ENCODE assay signal across 1 cellular context in the genomic region with DNA sequence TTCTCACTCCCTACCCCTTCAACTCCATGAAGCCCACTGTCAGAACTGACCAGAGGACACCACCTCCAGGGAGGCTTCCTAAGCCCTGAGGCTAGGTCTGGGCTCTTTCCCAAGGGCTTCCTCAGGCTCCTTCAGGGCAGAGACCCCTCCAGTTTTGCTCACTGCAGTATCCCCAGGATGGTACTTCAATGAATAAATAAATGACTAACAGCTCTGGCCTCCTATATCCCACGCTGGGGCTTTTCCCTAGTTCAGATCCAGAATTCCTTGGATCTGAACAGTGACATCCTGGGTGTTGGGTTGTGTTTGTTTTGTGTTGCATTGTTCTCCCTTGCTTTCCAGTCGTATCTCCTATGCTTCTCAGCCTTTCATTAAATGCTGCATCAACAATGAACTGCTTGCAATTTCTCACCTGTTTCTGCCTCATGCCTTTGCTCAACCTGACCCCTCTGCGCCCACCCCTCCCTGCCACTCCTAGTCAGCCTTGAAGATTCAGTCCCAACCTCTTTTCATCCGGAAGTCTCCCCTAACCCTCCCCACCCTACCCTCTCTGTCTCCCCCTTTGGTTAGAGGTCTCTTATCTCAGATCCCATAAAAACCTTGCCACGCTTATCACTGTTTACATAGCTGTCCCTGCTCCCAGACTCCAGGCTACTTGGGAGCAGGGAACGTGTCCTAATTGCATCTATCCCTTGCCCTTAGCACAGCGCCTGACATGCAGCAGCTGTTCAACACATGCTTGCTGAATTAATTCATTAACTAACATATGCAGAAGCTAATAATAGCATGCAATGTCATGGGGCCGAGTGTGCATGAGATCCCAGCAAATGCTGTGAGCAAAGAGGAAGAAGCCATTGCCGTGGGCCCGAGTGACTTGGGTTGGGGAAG.
TF ChIP-seq lines count a peak whose summit lies in the region.

No MANE protein-coding gene starts in this region.

TF ChIP-seq in HEK293, 187 proteins besides CTCF, POLR2A, EP300 and RAD21 (continued from another document and continues in another):
- TF ChIP-seq, protein P1, sequence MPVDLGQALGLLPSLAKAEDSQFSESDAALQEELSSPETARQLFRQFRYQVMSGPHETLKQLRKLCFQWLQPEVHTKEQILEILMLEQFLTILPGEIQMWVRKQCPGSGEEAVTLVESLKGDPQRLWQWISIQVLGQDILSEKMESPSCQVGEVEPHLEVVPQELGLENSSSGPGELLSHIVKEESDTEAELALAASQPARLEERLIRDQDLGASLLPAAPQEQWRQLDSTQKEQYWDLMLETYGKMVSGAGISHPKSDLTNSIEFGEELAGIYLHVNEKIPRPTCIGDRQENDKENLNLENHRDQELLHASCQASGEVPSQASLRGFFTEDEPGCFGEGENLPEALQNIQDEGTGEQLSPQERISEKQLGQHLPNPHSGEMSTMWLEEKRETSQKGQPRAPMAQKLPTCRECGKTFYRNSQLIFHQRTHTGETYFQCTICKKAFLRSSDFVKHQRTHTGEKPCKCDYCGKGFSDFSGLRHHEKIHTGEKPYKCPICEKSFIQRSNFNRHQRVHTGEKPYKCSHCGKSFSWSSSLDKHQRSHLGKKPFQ (tag by site-specific recombination; IDR thresholded peaks at IDR 0.05): no peak
- TF ChIP-seq, protein P2, sequence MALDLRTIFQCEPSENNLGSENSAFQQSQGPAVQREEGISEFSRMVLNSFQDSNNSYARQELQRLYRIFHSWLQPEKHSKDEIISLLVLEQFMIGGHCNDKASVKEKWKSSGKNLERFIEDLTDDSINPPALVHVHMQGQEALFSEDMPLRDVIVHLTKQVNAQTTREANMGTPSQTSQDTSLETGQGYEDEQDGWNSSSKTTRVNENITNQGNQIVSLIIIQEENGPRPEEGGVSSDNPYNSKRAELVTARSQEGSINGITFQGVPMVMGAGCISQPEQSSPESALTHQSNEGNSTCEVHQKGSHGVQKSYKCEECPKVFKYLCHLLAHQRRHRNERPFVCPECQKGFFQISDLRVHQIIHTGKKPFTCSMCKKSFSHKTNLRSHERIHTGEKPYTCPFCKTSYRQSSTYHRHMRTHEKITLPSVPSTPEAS (tag by site-specific recombination; IDR thresholded peaks at IDR 0.05): no peak
- TF ChIP-seq, protein P3, sequence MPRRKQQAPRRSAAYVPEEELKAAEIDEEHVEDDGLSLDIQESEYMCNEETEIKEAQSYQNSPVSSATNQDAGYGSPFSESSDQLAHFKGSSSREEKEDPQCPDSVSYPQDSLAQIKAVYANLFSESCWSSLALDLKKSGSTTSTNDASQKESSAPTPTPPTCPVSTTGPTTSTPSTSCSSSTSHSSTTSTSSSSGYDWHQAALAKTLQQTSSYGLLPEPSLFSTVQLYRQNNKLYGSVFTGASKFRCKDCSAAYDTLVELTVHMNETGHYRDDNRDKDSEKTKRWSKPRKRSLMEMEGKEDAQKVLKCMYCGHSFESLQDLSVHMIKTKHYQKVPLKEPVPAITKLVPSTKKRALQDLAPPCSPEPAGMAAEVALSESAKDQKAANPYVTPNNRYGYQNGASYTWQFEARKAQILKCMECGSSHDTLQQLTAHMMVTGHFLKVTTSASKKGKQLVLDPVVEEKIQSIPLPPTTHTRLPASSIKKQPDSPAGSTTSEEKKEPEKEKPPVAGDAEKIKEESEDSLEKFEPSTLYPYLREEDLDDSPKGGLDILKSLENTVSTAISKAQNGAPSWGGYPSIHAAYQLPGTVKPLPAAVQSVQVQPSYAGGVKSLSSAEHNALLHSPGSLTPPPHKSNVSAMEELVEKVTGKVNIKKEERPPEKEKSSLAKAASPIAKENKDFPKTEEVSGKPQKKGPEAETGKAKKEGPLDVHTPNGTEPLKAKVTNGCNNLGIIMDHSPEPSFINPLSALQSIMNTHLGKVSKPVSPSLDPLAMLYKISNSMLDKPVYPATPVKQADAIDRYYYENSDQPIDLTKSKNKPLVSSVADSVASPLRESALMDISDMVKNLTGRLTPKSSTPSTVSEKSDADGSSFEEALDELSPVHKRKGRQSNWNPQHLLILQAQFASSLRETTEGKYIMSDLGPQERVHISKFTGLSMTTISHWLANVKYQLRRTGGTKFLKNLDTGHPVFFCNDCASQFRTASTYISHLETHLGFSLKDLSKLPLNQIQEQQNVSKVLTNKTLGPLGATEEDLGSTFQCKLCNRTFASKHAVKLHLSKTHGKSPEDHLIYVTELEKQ (tag by site-specific recombination; IDR thresholded peaks at IDR 0.05; ENCODE audit: borderline replicate concordance): no peak; the same call in 1 of the 2 replicates
- TF ChIP-seq ZNF366 (tag by site-specific recombination; conservative IDR thresholded peaks at IDR 0.05): peak; percentile 60
- TF ChIP-seq, protein P4, sequence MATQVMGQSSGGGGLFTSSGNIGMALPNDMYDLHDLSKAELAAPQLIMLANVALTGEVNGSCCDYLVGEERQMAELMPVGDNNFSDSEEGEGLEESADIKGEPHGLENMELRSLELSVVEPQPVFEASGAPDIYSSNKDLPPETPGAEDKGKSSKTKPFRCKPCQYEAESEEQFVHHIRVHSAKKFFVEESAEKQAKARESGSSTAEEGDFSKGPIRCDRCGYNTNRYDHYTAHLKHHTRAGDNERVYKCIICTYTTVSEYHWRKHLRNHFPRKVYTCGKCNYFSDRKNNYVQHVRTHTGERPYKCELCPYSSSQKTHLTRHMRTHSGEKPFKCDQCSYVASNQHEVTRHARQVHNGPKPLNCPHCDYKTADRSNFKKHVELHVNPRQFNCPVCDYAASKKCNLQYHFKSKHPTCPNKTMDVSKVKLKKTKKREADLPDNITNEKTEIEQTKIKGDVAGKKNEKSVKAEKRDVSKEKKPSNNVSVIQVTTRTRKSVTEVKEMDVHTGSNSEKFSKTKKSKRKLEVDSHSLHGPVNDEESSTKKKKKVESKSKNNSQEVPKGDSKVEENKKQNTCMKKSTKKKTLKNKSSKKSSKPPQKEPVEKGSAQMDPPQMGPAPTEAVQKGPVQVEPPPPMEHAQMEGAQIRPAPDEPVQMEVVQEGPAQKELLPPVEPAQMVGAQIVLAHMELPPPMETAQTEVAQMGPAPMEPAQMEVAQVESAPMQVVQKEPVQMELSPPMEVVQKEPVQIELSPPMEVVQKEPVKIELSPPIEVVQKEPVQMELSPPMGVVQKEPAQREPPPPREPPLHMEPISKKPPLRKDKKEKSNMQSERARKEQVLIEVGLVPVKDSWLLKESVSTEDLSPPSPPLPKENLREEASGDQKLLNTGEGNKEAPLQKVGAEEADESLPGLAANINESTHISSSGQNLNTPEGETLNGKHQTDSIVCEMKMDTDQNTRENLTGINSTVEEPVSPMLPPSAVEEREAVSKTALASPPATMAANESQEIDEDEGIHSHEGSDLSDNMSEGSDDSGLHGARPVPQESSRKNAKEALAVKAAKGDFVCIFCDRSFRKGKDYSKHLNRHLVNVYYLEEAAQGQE (tag by site-specific recombination; IDR thresholded peaks at IDR 0.05): no peak
- no peak for TF ChIP-seq PBX3 (CRISPR knock-in tag; IDR thresholded peaks at IDR 0.05)
- no peak for TF ChIP-seq ZNF510 (tag by site-specific recombination; IDR thresholded peaks at IDR 0.05; ENCODE audit: insufficient replicate concordance)
- no peak for TF ChIP-seq ZNF394 (tag by site-specific recombination; IDR thresholded peaks at IDR 0.05; ENCODE audit: borderline replicate concordance)
- TF ChIP-seq ZNF660 (tag by site-specific recombination; IDR thresholded peaks at IDR 0.05): no peak
- TF ChIP-seq ZNF785 (tag by site-specific recombination; IDR thresholded peaks at IDR 0.05): no peak
- TF ChIP-seq ZNF426 (tag by site-specific recombination; IDR thresholded peaks at IDR 0.05): no peak
- peak; percentile 65 for TF ChIP-seq PATZ1 (tag by site-specific recombination; IDR thresholded peaks at IDR 0.05)
- TF ChIP-seq ZNF335 (tag by site-specific recombination; conservative IDR thresholded peaks at IDR 0.05): peak; percentile 30
- TF ChIP-seq, protein P5, sequence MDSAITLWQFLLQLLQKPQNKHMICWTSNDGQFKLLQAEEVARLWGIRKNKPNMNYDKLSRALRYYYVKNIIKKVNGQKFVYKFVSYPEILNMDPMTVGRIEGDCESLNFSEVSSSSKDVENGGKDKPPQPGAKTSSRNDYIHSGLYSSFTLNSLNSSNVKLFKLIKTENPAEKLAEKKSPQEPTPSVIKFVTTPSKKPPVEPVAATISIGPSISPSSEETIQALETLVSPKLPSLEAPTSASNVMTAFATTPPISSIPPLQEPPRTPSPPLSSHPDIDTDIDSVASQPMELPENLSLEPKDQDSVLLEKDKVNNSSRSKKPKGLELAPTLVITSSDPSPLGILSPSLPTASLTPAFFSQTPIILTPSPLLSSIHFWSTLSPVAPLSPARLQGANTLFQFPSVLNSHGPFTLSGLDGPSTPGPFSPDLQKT (IDR thresholded peaks at IDR 0.05; ENCODE audit: borderline replicate concordance, low read depth, low read length): no peak
- peak; percentile 89 for TF ChIP-seq ZXDB (tag by site-specific recombination; IDR thresholded peaks at IDR 0.05)
- no peak for TF ChIP-seq ZNF26 (tag by site-specific recombination; IDR thresholded peaks at IDR 0.05)
- TF ChIP-seq ZNF843 (tag by site-specific recombination; IDR thresholded peaks at IDR 0.05): peak; percentile 76
- no peak for TF ChIP-seq ZSCAN30 (tag by site-specific recombination; IDR thresholded peaks at IDR 0.05)
- TF ChIP-seq ZBTB48 (tag by site-specific recombination; IDR thresholded peaks at IDR 0.05): peak; percentile 93
- TF ChIP-seq, protein P6, sequence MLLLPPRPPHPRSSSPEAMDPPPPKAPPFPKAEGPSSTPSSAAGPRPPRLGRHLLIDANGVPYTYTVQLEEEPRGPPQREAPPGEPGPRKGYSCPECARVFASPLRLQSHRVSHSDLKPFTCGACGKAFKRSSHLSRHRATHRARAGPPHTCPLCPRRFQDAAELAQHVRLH (tag by site-specific recombination; IDR thresholded peaks at IDR 0.05): 0 out of 2 replicates have a peak, but pooled peaks have one; percentile 39
- no peak for TF ChIP-seq ZNF324 (tag by site-specific recombination; IDR thresholded peaks at IDR 0.05)
- TF ChIP-seq ZNF391 (tag by site-specific recombination; IDR thresholded peaks at IDR 0.05; ENCODE audit: borderline replicate concordance, low read depth): no peak
- no peak for TF ChIP-seq ZNF112 (tag by site-specific recombination; IDR thresholded peaks at IDR 0.05)
- TF ChIP-seq ZNF596 (tag by site-specific recombination; IDR thresholded peaks at IDR 0.05): no peak
- no peak for TF ChIP-seq ZBTB7A (tag by site-specific recombination; IDR thresholded peaks at IDR 0.05; ENCODE audit: low read depth)
- TF ChIP-seq ZNF2 (tag by site-specific recombination; IDR thresholded peaks at IDR 0.05): no peak
- TF ChIP-seq, protein P7, sequence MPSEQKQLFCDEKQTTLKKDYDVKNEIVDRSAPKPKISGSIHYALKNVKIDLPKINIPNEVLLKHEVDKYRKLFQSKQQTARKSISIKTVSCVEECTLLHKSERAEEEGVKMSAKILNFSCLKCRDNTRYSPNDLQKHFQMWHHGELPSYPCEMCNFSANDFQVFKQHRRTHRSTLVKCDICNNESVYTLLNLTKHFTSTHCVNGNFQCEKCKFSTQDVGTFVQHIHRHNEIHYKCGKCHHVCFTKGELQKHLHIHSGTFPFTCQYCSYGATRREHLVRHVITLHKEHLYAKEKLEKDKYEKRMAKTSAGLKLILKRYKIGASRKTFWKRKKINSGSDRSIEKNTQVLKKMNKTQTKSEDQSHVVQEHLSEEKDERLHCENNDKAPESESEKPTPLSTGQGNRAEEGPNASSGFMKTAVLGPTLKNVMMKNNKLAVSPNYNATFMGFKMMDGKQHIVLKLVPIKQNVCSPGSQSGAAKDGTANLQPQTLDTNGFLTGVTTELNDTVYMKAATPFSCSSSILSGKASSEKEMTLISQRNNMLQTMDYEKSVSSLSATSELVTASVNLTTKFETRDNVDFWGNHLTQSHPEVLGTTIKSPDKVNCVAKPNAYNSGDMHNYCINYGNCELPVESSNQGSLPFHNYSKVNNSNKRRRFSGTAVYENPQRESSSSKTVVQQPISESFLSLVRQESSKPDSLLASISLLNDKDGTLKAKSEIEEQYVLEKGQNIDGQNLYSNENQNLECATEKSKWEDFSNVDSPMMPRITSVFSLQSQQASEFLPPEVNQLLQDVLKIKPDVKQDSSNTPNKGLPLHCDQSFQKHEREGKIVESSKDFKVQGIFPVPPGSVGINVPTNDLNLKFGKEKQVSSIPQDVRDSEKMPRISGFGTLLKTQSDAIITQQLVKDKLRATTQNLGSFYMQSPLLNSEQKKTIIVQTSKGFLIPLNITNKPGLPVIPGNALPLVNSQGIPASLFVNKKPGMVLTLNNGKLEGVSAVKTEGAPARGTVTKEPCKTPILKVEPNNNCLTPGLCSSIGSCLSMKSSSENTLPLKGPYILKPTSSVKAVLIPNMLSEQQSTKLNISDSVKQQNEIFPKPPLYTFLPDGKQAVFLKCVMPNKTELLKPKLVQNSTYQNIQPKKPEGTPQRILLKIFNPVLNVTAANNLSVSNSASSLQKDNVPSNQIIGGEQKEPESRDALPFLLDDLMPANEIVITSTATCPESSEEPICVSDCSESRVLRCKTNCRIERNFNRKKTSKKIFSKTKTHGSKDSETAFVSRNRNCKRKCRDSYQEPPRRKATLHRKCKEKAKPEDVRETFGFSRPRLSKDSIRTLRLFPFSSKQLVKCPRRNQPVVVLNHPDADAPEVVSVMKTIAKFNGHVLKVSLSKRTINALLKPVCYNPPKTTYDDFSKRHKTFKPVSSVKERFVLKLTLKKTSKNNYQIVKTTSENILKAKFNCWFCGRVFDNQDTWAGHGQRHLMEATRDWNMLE (tag by site-specific recombination; conservative IDR thresholded peaks at IDR 0.05; ENCODE audit: low read depth): no peak; the same call in 1 of the 2 replicates
